Comparison of ENCODE assay signal across 1 cellular context in the genomic region with DNA sequence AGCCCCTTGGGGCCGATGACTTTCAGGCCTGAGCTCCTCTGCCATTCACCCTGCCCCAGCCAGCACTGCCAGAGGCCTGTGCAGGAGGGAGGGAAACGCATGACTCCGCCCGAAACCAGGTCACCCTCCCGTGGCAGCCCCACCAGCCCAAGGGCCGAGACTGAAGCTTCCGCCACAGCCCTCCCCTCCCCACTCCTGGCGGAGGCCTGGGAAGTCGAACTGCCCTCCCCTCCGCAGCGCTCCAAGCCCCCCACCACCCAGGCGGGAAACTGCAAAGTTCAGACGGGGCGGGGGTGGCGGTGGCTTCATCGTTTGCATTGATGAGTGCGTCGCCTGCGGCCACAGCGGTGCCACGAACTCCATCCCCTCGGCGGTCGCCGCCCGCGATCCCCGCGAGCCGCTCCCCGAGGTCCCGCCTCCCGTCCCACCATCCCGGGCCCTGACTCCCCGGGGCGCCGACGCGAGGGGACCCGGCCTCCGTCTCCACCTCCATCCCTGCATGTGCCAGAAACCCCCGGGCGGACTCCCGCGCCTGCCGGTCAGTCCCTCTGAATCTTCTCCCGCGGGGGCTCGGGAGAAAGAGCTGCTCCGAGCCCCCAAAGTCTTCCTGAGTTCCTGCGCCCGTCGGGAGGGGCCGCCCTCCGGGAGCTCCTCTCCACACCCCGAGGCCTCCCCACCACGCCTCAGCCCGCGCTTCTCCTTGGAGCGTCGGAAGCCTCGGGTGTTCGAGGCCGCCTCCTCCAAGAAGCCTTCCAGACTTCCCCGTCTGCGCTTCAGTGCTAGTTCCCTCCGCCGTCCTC.
A peak's percentile ranks its signal among the peaks of the same experiment; 100 is the strongest.
TF ChIP-seq lines count a peak whose summit lies in the region.

No MANE protein-coding gene starts in this region.

TF ChIP-seq in HepG2, 621 proteins besides CTCF, POLR2A, EP300 and RAD21 (continued from another document and continues in another):
- TF ChIP-seq, protein P1, sequence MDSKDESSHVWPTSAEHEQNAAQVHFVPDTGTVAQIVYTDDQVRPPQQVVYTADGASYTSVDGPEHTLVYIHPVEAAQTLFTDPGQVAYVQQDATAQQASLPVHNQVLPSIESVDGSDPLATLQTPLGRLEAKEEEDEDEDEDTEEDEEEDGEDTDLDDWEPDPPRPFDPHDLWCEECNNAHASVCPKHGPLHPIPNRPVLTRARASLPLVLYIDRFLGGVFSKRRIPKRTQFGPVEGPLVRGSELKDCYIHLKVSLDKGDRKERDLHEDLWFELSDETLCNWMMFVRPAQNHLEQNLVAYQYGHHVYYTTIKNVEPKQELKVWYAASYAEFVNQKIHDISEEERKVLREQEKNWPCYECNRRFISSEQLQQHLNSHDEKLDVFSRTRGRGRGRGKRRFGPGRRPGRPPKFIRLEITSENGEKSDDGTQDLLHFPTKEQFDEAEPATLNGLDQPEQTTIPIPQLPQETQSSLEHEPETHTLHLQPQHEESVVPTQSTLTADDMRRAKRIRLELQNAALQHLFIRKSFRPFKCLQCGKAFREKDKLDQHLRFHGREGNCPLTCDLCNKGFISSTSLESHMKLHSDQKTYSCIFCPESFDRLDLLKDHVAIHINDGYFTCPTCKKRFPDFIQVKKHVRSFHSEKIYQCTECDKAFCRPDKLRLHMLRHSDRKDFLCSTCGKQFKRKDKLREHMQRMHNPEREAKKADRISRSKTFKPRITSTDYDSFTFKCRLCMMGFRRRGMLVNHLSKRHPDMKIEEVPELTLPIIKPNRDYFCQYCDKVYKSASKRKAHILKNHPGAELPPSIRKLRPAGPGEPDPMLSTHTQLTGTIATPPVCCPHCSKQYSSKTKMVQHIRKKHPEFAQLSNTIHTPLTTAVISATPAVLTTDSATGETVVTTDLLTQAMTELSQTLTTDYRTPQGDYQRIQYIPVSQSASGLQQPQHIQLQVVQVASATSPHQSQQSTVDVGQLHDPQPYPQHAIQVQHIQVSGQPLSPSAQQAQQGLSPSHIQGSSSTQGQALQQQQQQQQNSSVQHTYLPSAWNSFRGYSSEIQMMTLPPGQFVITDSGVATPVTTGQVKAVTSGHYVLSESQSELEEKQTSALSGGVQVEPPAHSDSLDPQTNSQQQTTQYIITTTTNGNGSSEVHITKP (CRISPR knock-in tag; IDR thresholded peaks at IDR 0.05; ENCODE audit: low read depth), result no peak
- TF ChIP-seq ZFP37 (CRISPR knock-in tag; IDR thresholded peaks at IDR 0.05; ENCODE audit: borderline replicate concordance), result 0 out of 2 replicates have a peak, but pooled peaks have one; percentile 62
- TF ChIP-seq ZNF788 (CRISPR knock-in tag; IDR thresholded peaks at IDR 0.05; ENCODE audit: borderline replicate concordance), result peak; percentile 47; the same call in 1 of the 2 replicates
- TF ChIP-seq ZNF574 (CRISPR knock-in tag; IDR thresholded peaks at IDR 0.05), result peak; percentile 14; the same call in 1 of the 2 replicates
- 0 out of 2 replicates have a peak, but pooled peaks have one; percentile 13 for TF ChIP-seq MYC (CRISPR knock-in tag; IDR thresholded peaks at IDR 0.05; ENCODE audit: borderline replicate concordance)
- TF ChIP-seq ZNF772 (CRISPR knock-in tag; IDR thresholded peaks at IDR 0.05), result peak; percentile 73; the same call in 1 of the 2 replicates
- TF ChIP-seq ZNF773 (CRISPR knock-in tag; IDR thresholded peaks at IDR 0.05; ENCODE audit: borderline replicate concordance), result peak; percentile 20; the same call in 1 of the 2 replicates
- TF ChIP-seq ZNF572 (CRISPR knock-in tag; IDR thresholded peaks at IDR 0.05), result 0 out of 2 replicates have a peak, but pooled peaks have one; percentile 23
- peak; percentile 88 for TF ChIP-seq ZMYM3 (CRISPR knock-in tag; IDR thresholded peaks at IDR 0.05)
- TF ChIP-seq SP2 (CRISPR knock-in tag; IDR thresholded peaks at IDR 0.05), result 0 out of 2 replicates have a peak, but pooled peaks have one; percentile 10
- no peak for TF ChIP-seq SOX6 (IDR thresholded peaks at IDR 0.05)
- 0 out of 2 replicates have a peak, but pooled peaks have one; percentile 12 for TF ChIP-seq SOX6 (CRISPR knock-in tag; IDR thresholded peaks at IDR 0.05)
- 0 out of 2 replicates have a peak, but pooled peaks have one; percentile 13 for TF ChIP-seq ZNF501 (CRISPR knock-in tag; IDR thresholded peaks at IDR 0.05)
- 0 out of 2 replicates have a peak, but pooled peaks have one; percentile 44 for TF ChIP-seq ZNF317 (CRISPR knock-in tag; IDR thresholded peaks at IDR 0.05)
- 0 out of 2 replicates have a peak, but pooled peaks have one; percentile 18 for TF ChIP-seq ZNF431 (CRISPR knock-in tag; IDR thresholded peaks at IDR 0.05; ENCODE audit: borderline replicate concordance, low read depth)
- TF ChIP-seq ZNF761 (CRISPR knock-in tag; conservative IDR thresholded peaks at IDR 0.05), result peak; percentile 64; the same call in 1 of the 2 replicates
- TF ChIP-seq, protein P2, sequence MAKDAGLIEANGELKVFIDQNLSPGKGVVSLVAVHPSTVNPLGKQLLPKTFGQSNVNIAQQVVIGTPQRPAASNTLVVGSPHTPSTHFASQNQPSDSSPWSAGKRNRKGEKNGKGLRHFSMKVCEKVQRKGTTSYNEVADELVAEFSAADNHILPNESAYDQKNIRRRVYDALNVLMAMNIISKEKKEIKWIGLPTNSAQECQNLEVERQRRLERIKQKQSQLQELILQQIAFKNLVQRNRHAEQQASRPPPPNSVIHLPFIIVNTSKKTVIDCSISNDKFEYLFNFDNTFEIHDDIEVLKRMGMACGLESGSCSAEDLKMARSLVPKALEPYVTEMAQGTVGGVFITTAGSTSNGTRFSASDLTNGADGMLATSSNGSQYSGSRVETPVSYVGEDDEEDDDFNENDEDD (CRISPR knock-in tag; IDR thresholded peaks at IDR 0.05; ENCODE audit: borderline replicate concordance), result peak; percentile 36; the same call in 1 of the 2 replicates
- TF ChIP-seq MBD4 (IDR thresholded peaks at IDR 0.05; ENCODE audit: borderline replicate concordance, low read length), result no peak
- TF ChIP-seq, protein P3, sequence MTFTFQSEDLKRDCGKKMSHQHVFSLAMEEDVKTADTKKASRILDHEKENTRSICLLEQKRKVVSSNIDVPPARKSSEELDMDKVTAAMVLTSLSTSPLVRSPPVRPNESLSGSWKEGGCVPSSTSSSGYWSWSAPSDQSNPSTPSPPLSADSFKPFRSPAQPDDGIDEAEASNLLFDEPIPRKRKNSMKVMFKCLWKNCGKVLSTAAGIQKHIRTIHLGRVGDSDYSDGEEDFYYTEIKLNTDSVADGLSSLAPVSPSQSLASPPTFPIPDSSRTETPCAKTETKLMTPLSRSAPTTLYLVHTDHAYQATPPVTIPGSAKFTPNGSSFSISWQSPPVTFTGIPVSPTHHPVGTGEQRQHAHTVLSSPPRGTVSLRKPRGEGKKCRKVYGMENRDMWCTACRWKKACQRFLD (CRISPR knock-in tag; IDR thresholded peaks at IDR 0.05; ENCODE audit: borderline replicate concordance), result no peak
- peak; percentile 15; the same call in 1 of the 2 replicates for TF ChIP-seq ZFY (CRISPR knock-in tag; IDR thresholded peaks at IDR 0.05)
- no peak for TF ChIP-seq SP5 (CRISPR knock-in tag; IDR thresholded peaks at IDR 0.05; ENCODE audit: borderline replicate concordance, low read depth)
- TF ChIP-seq GATAD2A (CRISPR knock-in tag; IDR thresholded peaks at IDR 0.05), result 0 out of 2 replicates have a peak, but pooled peaks have one; percentile 18
- no peak for TF ChIP-seq THYN1 (CRISPR knock-in tag; IDR thresholded peaks at IDR 0.05; ENCODE audit: borderline replicate concordance, low read depth)
- peak; percentile 4 for TF ChIP-seq ZNF18 (CRISPR knock-in tag; IDR thresholded peaks at IDR 0.05; ENCODE audit: insufficient replicate concordance)
- no peak for TF ChIP-seq ZNF770 (CRISPR knock-in tag; IDR thresholded peaks at IDR 0.05)
- peak; percentile 35; the same call in 1 of the 2 replicates for TF ChIP-seq NR0B2 (CRISPR knock-in tag; IDR thresholded peaks at IDR 0.05)
- TF ChIP-seq TFDP2 (CRISPR knock-in tag; IDR thresholded peaks at IDR 0.05), result 0 out of 2 replicates have a peak, but pooled peaks have one; percentile 26
- TF ChIP-seq FOXC1 (CRISPR knock-in tag; IDR thresholded peaks at IDR 0.05; ENCODE audit: borderline replicate concordance), result 0 out of 2 replicates have a peak, but pooled peaks have one; percentile 14
- TF ChIP-seq ZNF687 (CRISPR knock-in tag; IDR thresholded peaks at IDR 0.05), result peak; percentile 74
- no peak for TF ChIP-seq ESRRA (CRISPR knock-in tag; IDR thresholded peaks at IDR 0.05; ENCODE audit: low read depth)
- no peak for TF ChIP-seq NONO (IDR thresholded peaks at IDR 0.05)
- peak; percentile 8; the same call in 1 of the 2 replicates for TF ChIP-seq NONO (CRISPR knock-in tag; conservative IDR thresholded peaks at IDR 0.05)
- no peak for TF ChIP-seq CBFB (CRISPR knock-in tag; IDR thresholded peaks at IDR 0.05)
- peak; percentile 68 for TF ChIP-seq SRSF1 (optimal IDR thresholded peaks at IDR 0.05; ENCODE audit: low read depth, low read length)
